ENCODE assay signal across 12 cellular contexts in genomic region chr20:23145281-23145700, GRCh38. TPM values are rescaled to one million over a fixed set of nuclear protein-coding genes. Genes with fewer than 3 reads are reported as not detected.
DNase-seq lines count a peak whose midpoint lies in the region; ATAC-seq and TF ChIP-seq lines count a peak whose summit lies in the region.
"Had no signal": no experiment of that assay in that cellular context is flagged by ENCODE, and none has a peak within 500 bp of the region (broad histone marks: within the 10 kb centered on the region; RNA-seq: fewer than 3 reads in every experiment).

No MANE protein-coding gene starts in this region.

- TF ChIP-seq POLR2A in right lobe of liver (IDR thresholded peaks at IDR 0.05): no peak

- H3K4me1 Mint-ChIP-seq in T-helper 2 cell treated with Interferon-gamma antibody and Interleukin-4, amounts not matched to agents 5 μg/mL and 100 μg/mL, for 36 hours (ENCODE audit: low read depth): peaks cover 67% of the 10 kb centered on the region
- peaks cover 27% of the 10 kb centered on the region for H3K4me1 Mint-ChIP-seq in type B pancreatic cell (ENCODE audit: unreplicated experiment)

- H3K36me3 ChIP-seq in right lobe of liver: no peaks in the 10 kb centered on the region

- no peak for TF ChIP-seq CTCF in astrocyte of the spinal cord (IDR thresholded peaks at IDR 0.05; ENCODE audit: low read depth, low read length)
- TF ChIP-seq CTCF in right lobe of liver (IDR thresholded peaks at IDR 0.05): no peak
- TF ChIP-seq CTCF in type B pancreatic cell (conservative IDR thresholded peaks at IDR 0.05): no peak

- H3K9me3 Mint-ChIP-seq in T-helper 2 cell treated with Interferon-gamma antibody and Interleukin-4, amounts not matched to agents 5 μg/mL and 100 μg/mL, for 36 hours: no peaks in the 10 kb centered on the region
- no peaks in the 10 kb centered on the region for H3K9me3 Mint-ChIP-seq in type B pancreatic cell

- peak in 3 of 4 donors; percentile 13 to 20 (median 20) for ATAC-seq in right lobe of liver
- no peak for ATAC-seq in GM19328 (IDR thresholded peaks at IDR 0.05; ENCODE audit: unreplicated experiment)
- ATAC-seq in GM19395 (IDR thresholded peaks at IDR 0.05; ENCODE audit: unreplicated experiment): no peak
- ATAC-seq: A549 had no signal

- H3K4me1 ChIP-seq in right lobe of liver: no peaks in the 10 kb centered on the region

- WGBS in right lobe of liver (ENCODE audit: insufficient coverage, low coverage, low lambda C conversion rate, missing lambda C conversion rate): 60% methylated on average over 9 of the region's 9 CpGs

- H3K27me3 ChIP-seq in right lobe of liver: no peaks in the 10 kb centered on the region

- H3K27ac Mint-ChIP-seq in T-helper 2 cell treated with Interferon-gamma antibody and Interleukin-4, amounts not matched to agents 5 μg/mL and 100 μg/mL, for 36 hours: peak overlapping the region; percentile 60
- peak overlapping the region; percentile 21 for H3K27ac Mint-ChIP-seq in type B pancreatic cell

- H3K4me3 Mint-ChIP-seq in T-helper 2 cell treated with Interferon-gamma antibody and Interleukin-4, amounts not matched to agents 5 μg/mL and 100 μg/mL, for 36 hours: no peak overlapping the region
- H3K4me3 Mint-ChIP-seq in type B pancreatic cell: no peak overlapping the region

- H3K27ac ChIP-seq in right lobe of liver: no peak overlapping the region

- no peaks in the 10 kb centered on the region for H3K27me3 Mint-ChIP-seq in T-helper 2 cell treated with Interferon-gamma antibody and Interleukin-4, amounts not matched to agents 5 μg/mL and 100 μg/mL, for 36 hours (ENCODE audit: low read depth)
- H3K27me3 Mint-ChIP-seq in type B pancreatic cell: peaks cover 3% of the 10 kb centered on the region

- H3K4me3 ChIP-seq in astrocyte of the spinal cord (ENCODE audit: low read depth, low read length) (no peak overlapping the region), right lobe of liver (no peak overlapping the region)
- H3K4me3 ChIP-seq: A549 had no signal

- peaks cover 1% of the 10 kb centered on the region for H3K36me3 Mint-ChIP-seq in T-helper 2 cell treated with Interferon-gamma antibody and Interleukin-4, amounts not matched to agents 5 μg/mL and 100 μg/mL, for 36 hours (ENCODE audit: low read depth)
- no peaks in the 10 kb centered on the region for H3K36me3 Mint-ChIP-seq in type B pancreatic cell

- no peak for DNase-seq in T-helper 2 cell treated with Interferon-gamma antibody and Interleukin-4, amounts not matched to agents 5 μg/mL and 100 μg/mL, for 36 hours (ENCODE audit: low spot score)
- DNase-seq in T-helper 2 cell: no peak
- DNase-seq in astrocyte of the spinal cord (ENCODE audit: low read depth, low spot score): peak; percentile 79
- DNase-seq in right lobe of liver: peak in 2 of 3 donors; percentile 39 to 42
- no peak for DNase-seq in type B pancreatic cell (ENCODE audit: extremely low spot score, unreplicated experiment)
- no peak for DNase-seq in superior temporal gyrus (ENCODE audit: extremely low spot score)
- DNase-seq: activated naive CD4-positive, alpha-beta T cell treated with Interleukin-2 at 50 U/mL for 16 hours; glutamatergic neuron; NCI-H2171 had no signal

- intact Hi-C loops in right lobe of liver (cut with DNase I): no loop called here

- in situ Hi-C loops in astrocyte of the spinal cord (cut with HindIII; ENCODE audit: low sequenced_read_pairs): no loop called here

- H3K9me3 ChIP-seq in right lobe of liver: no peaks in the 10 kb centered on the region
- H3K9me3 ChIP-seq: A549 had no signal

RNA-seq across cellular contexts. Expression of gene CD93, which starts 59.2 kb away (rescaled TPM):
- 10 to 100 TPM in 2 of 6 experiments, 1 to 10 TPM in 4; 3.9 to 21.5 (median 9.2) TPM for total RNA-seq in right lobe of liver
- 0.05 TPM in 1 of 2 replicates, not detected in the other for total RNA-seq in type B pancreatic cell (ENCODE audit: low replicate concordance)

Comparison
In these comparisons a context has a peak if more than half of its experiments do, and no peak if none do; other contexts are left out.
1. DNase-seq: peak in astrocyte of the spinal cord (single experiment) and right lobe of liver (2 of 3); none in T-helper 2 cell treated with Interferon-gamma antibody and Interleukin-4, amounts not matched to agents 5 μg/mL and 100 μg/mL, for 36 hours (single experiment), T-helper 2 cell (0 of 5), type B pancreatic cell (single experiment) and superior temporal gyrus (single experiment).
2. ATAC-seq: peak in right lobe of liver (3 of 4); none in GM19328 (single experiment) and GM19395 (single experiment).